In the genomic region with DNA sequence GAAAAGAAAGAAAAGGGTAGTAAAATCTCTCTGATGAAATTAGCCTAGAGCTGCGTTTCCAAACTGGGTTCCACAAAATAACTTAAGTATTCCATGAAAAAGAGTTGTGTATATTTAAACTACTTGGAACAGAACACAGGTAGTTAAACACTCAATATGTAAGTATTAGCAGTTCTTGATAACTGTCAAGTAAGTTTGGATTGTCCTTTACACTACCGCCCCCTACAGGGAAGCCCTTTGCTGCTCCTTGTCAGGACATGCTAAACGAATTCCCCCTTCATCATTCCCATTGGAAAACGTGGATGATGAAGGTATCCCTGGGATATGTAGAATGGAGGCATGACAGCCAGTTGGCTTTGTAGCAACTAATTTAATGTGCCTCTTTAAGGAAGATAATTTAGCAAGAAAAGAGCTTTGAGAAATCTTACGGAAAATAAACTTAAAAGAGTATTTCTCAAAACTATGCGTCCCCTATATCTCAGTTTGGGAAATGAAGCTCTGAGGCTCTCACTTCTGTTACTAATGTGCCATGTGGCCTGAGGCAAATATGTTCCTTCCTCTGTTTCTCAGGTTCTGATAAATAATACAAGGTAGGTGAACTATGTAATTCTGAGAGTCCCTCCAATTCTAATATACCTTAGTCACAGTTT, we compare ENCODE assay signal across 8 cellular contexts. TPM values are rescaled to one million over a fixed set of nuclear protein-coding genes. Genes with fewer than 3 reads are reported as not detected.
A peak's percentile ranks its signal among the peaks of the same experiment; 100 is the strongest.
DNase-seq lines count a peak whose midpoint lies in the region; ATAC-seq and TF ChIP-seq lines count a peak whose summit lies in the region.

No MANE protein-coding gene starts in this region.

- no peaks in the 10 kb centered on the region for H3K27me3 Mint-ChIP-seq in mesothelial cell of epicardium (ENCODE audit: low read depth)

- no peak for ATAC-seq in HG03442 (IDR thresholded peaks at IDR 0.05; ENCODE audit: unreplicated experiment)
- ATAC-seq in GM18907 (IDR thresholded peaks at IDR 0.05; ENCODE audit: unreplicated experiment): no peak

- TF ChIP-seq CTCF in LNCaP clone FGC (IDR thresholded peaks at IDR 0.05; ENCODE audit: control insufficient read depth, extremely low read depth, insufficient read depth) (peak; percentile 46), choroid plexus epithelial cell (conservative IDR thresholded peaks at IDR 0.05; ENCODE audit: low read depth, low read length) (peak; percentile 90), mesothelial cell of epicardium (IDR thresholded peaks at IDR 0.05; ENCODE audit: unreplicated experiment) (peak; percentile 30)

- no peaks in the 10 kb centered on the region for H3K9me3 Mint-ChIP-seq in mesothelial cell of epicardium

- in situ Hi-C loops in G401 (cut with HindIII; ENCODE audit: low sequenced_read_pairs): no loop called here

- H3K4me1 Mint-ChIP-seq in mesothelial cell of epicardium: peaks cover 1% of the 10 kb centered on the region

- peak; percentile 61 for DNase-seq in G401 (ENCODE audit: low spot score)
- DNase-seq in LNCaP clone FGC (ENCODE audit: low read depth): no peak
- DNase-seq in activated CD4-positive, alpha-beta T cell treated with anti-CD3 and anti-CD28 coated beads for 1 hour: peak; percentile 36
- peak; percentile 85 for DNase-seq in choroid plexus epithelial cell (ENCODE audit: low read depth)
- peak in 1 of 2 experiments; percentile 47 for DNase-seq in mesothelial cell of epicardium (ENCODE audit: low spot score in 2 of 2, unreplicated experiment in 2 of 2)
- peak; percentile 53 to 56 for DNase-seq in stimulated activated CD8-positive, alpha-beta memory T cell treated with anti-CD3 and anti-CD28 coated beads, Interleukin-4, amount 100 ng/mL, for 1 hour (ENCODE audit: low read depth in 2 of 2, low spot score in 1 of 2)

- peaks cover 30% of the 10 kb centered on the region for H3K36me3 Mint-ChIP-seq in mesothelial cell of epicardium

- H3K4me3 Mint-ChIP-seq in mesothelial cell of epicardium: no peak overlapping the region

- H3K27ac Mint-ChIP-seq in mesothelial cell of epicardium: no peak overlapping the region

- H3K4me3 ChIP-seq in LNCaP clone FGC (ENCODE audit: low read depth, low read length) (no peak overlapping the region), choroid plexus epithelial cell (ENCODE audit: low read depth, low read length) (no peak overlapping the region)

RNA-seq across cellular contexts. Expression of a gene that starts 18.8 kb away (rescaled TPM):
- total RNA-seq in G401 (2014; rRNA removed; shearing (Covaris generic)): 12.9 and 39.6 TPM in 2 replicates
- total RNA-seq in mesothelial cell of epicardium: 88.8 to 97.0 TPM (median 91.4 TPM) in 3 replicates

RNA-seq across cellular contexts. Expression of a gene that starts 26.3 kb away (rescaled TPM):
- total RNA-seq in G401 (2014; rRNA removed; shearing (Covaris generic)): 24.7 and 29.6 TPM in 2 replicates
- total RNA-seq in mesothelial cell of epicardium: 19.8 to 20.6 TPM (median 20.4 TPM) in 3 replicates

Comparison
In these comparisons a context has a peak if more than half of its experiments do, and no peak if none do; other contexts are left out.
1. CTCF ChIP-seq: peak in every context shown above with its lines; median percentile 90 in choroid plexus epithelial cell; 46 in LNCaP clone FGC; 30 in mesothelial cell of epicardium.